Comparison of ENCODE assay signal across 25 cellular contexts in genomic region chr4:168275836-168276235, GRCh38. TPM values are rescaled to one million over a fixed set of nuclear protein-coding genes. Genes with fewer than 3 reads are reported as not detected.
DNase-seq lines count a peak whose midpoint lies in the region; ATAC-seq, FAIRE-seq and TF ChIP-seq lines count a peak whose summit lies in the region.
"Had no signal": no experiment of that assay in that cellular context is flagged by ENCODE, and none has a peak within 500 bp of the region (broad histone marks: within the 10 kb centered on the region; RNA-seq: fewer than 3 reads in every experiment).

No MANE protein-coding gene starts in this region.

- H3K4me1 ChIP-seq in HepG2 (ENCODE audit: insufficient read depth, low read length) (no peaks in the 10 kb centered on the region), right lobe of liver (no peaks in the 10 kb centered on the region), K562 (replicated peaks in 1 of 2; ENCODE audit: control insufficient read depth in 2 of 2, insufficient read depth in 2 of 2, low read length in 2 of 2) (no peaks in the 10 kb centered on the region)
- H3K4me1 ChIP-seq: BE2C, BLaER1 had no signal

- no peaks in the 10 kb centered on the region for H3K79me2 ChIP-seq in HepG2 (ENCODE audit: insufficient read depth, low read length)
- no peaks in the 10 kb centered on the region for H3K79me2 ChIP-seq in K562 (ENCODE audit: control insufficient read depth, insufficient read depth, low read length)

- ATAC-seq in HepG2, result no peak
- no peak for ATAC-seq in right lobe of liver
- ATAC-seq in K562, result no peak
- ATAC-seq: GM12878 had no signal

- no peak for TF ChIP-seq POLR2A in HepG2 (IDR thresholded peaks at IDR 0.05; ENCODE audit: insufficient read depth in 1 of 2, low read depth in 2 of 2, low read length in 2 of 2)
- TF ChIP-seq POLR2A in right lobe of liver (IDR thresholded peaks at IDR 0.05), result no peak
- TF ChIP-seq POLR2A in K562 (conservative IDR thresholded peaks at IDR 0.05), result no peak

- no peak overlapping the region for H3K4me3 ChIP-seq in HepG2 (replicated peaks in 1 of 3; ENCODE audit: insufficient read depth in 1 of 3, low read depth in 2 of 3, low read length in 3 of 3)
- H3K4me3 ChIP-seq in right lobe of liver, result no peak overlapping the region
- H3K4me3 ChIP-seq in K562, result no peak overlapping the region
- H3K4me3 ChIP-seq: BLaER1, GM12878 had no signal

- no peaks in the 10 kb centered on the region for H3K27me3 ChIP-seq in HepG2 (ENCODE audit: control insufficient read depth in 1 of 2, insufficient read depth in 2 of 2, low read length in 2 of 2)
- no peaks in the 10 kb centered on the region for H3K27me3 ChIP-seq in right lobe of liver
- no peaks in the 10 kb centered on the region for H3K27me3 ChIP-seq in K562 (ENCODE audit: control insufficient read depth in 2 of 2, insufficient read depth in 2 of 2, low read length in 2 of 2)
- H3K27me3 ChIP-seq: BE2C, BLaER1 had no signal

- H3K36me3 ChIP-seq in HepG2 (replicated peaks in 1 of 2; ENCODE audit: control insufficient read depth in 1 of 2, insufficient read depth in 2 of 2, low read length in 2 of 2) (no peaks in the 10 kb centered on the region), right lobe of liver (peaks cover 0 to 24% (median 1%) of the 10 kb centered on the region in 4 donors), K562 (ENCODE audit: control insufficient read depth, insufficient read depth, low read length) (no peaks in the 10 kb centered on the region)
- H3K36me3 ChIP-seq: BE2C, BLaER1 had no signal

- intact Hi-C loops in HepG2 (cut with micrococcal nuclease; ENCODE audit: unreplicated experiment), result no loop called here
- intact Hi-C loops in right lobe of liver (cut with DNase I), result no loop called here
- intact Hi-C loops in K562 (cut with micrococcal nuclease), result no loop called here

- TF ChIP-seq EP300 in HepG2 (IDR thresholded peaks at IDR 0.05; ENCODE audit: low read depth in 2 of 2, low read length in 2 of 2), result no peak
- TF ChIP-seq EP300 in HepG2 (CRISPR knock-in tag; IDR thresholded peaks at IDR 0.05; ENCODE audit: borderline replicate concordance), result no peak
- no peak for TF ChIP-seq EP300 in K562 (IDR thresholded peaks at IDR 0.05; ENCODE audit: low read length)

- TF ChIP-seq RAD21 in HepG2 (CRISPR knock-in tag; IDR thresholded peaks at IDR 0.05) (no peak), K562 (CRISPR knock-in tag; conservative IDR thresholded peaks at IDR 0.05 in 1 of 2, IDR thresholded peaks at IDR 0.05 in 1 of 2) (no peak)

- CTCF ChIA-PET in HepG2 (lab: Yijun Ruan, JAX; ENCODE audit: low intra/inter-chr PET ratio, low total read pairs), result no interaction called here
- CTCF ChIA-PET in K562 (lab: Yijun Ruan, JAX; ENCODE audit: low intra/inter-chr PET ratio), result no interaction called here

- H3K9ac ChIP-seq in HepG2 (ENCODE audit: insufficient read depth, low read depth, low read length) (no peak overlapping the region), K562 (ENCODE audit: insufficient read depth in 1 of 2, low read depth in 2 of 2, low read length in 2 of 2) (no peak overlapping the region)
- H3K9ac ChIP-seq: BLaER1 had no signal

- H3K27ac ChIP-seq in HepG2 (ENCODE audit: extremely low read length, insufficient read depth, low read length), result no peak overlapping the region
- H3K27ac ChIP-seq in right lobe of liver, result no peak overlapping the region
- no peak overlapping the region for H3K27ac ChIP-seq in K562 (ENCODE audit: extremely low read depth, low read depth, low read length)
- H3K27ac ChIP-seq: 22Rv1, BLaER1 had no signal

- no peaks in the 10 kb centered on the region for H3K9me3 ChIP-seq in HepG2 (ENCODE audit: low read length)
- H3K9me3 ChIP-seq in right lobe of liver, result no peaks in the 10 kb centered on the region
- no peaks in the 10 kb centered on the region for H3K9me3 ChIP-seq in K562 (replicated peaks; ENCODE audit: control insufficient read depth, insufficient read depth, low read depth, low read length)
- H3K9me3 ChIP-seq: BE2C, BLaER1 had no signal

- in situ Hi-C loops in HepG2 (cut with HindIII; ENCODE audit: extremely low pct_ligation_motif_present, low pct_unique_long_range_greater_than_20kb), result no loop called here
- in situ Hi-C loops in K562 (cut with MboI), result no loop called here

- DNase-seq in HepG2 (ENCODE audit: low spot score), result no peak
- DNase-seq in right lobe of liver, result no peak
- DNase-seq in K562 (ENCODE audit: extremely low read depth in 1 of 4, low spot score in 3 of 4), result no peak
- DNase-seq in NCI-H2196 treated with DMSO at 0.1 percent for 48 hours (lab: John Stamatoyannopoulos, UW; ENCODE audit: unreplicated experiment), result no peak
- DNase-seq in NCI-H2081 (lab: John Stamatoyannopoulos, UW), result no peak
- DNase-seq: ACHN; BE2C; C1 segment of cervical spinal cord; CD4-positive, alpha-beta memory T cell; CD4-positive, CD25-positive, alpha-beta regulatory T cell; CD8-positive, alpha-beta memory T cell; COR-L47; DMS 273 treated with DMSO at 0.1 percent for 48 hours; DMS153; DMS53; DMS79; DND-41; EL; GDM1 had no signal

- no peak overlapping the region for H3K4me2 ChIP-seq in HepG2 (ENCODE audit: low read depth, low read length)
- no peak overlapping the region for H3K4me2 ChIP-seq in K562 (ENCODE audit: insufficient read depth, low read length)
- H3K4me2 ChIP-seq: BLaER1 had no signal

- POLR2A ChIA-PET in HepG2 (lab: Yijun Ruan, JAX) (no interaction called here), K562 (lab: Yijun Ruan, JAX) (no interaction called here)

- H3K9me1 ChIP-seq in K562 (ENCODE audit: control insufficient read depth, insufficient read depth, low read length), result no peaks in the 10 kb centered on the region

- no peak for FAIRE-seq in HepG2 (lab: Jason Lieb, UNC)
- FAIRE-seq in K562 (lab: Jason Lieb, UNC), result no peak
- FAIRE-seq: GM12878, GM12892, GM18507 had no signal

- no peaks in the 10 kb centered on the region for H4K20me1 ChIP-seq in HepG2 (ENCODE audit: insufficient read depth, low read length)
- H4K20me1 ChIP-seq in K562 (replicated peaks; ENCODE audit: control insufficient read depth, insufficient read depth, low read length), result no peaks in the 10 kb centered on the region
- H4K20me1 ChIP-seq: BLaER1 had no signal

- 40% methylated on average over 2 of the region's 2 CpGs for WGBS in HepG2 (ENCODE audit: low lambda C conversion rate)
- 82% methylated on average over 2 of the region's 2 CpGs for whole genome bisulfite sequencing in right lobe of liver (ENCODE audit: insufficient coverage, low coverage, low lambda C conversion rate, missing lambda C conversion rate)
- 6% methylated on average over 2 of the region's 2 CpGs for WGBS in K562 (ENCODE audit: insufficient coverage, low coverage, missing lambda C conversion rate)

- H2AFZ ChIP-seq in HepG2 (ENCODE audit: low read length) (no peak overlapping the region), K562 (ENCODE audit: low read depth, low read length) (no peak overlapping the region)

- BruUV-seq in HepG2 (replicated peaks; lab: Mats Ljungman, UMichigan) (no TSS peak), K562 (replicated peaks; lab: Mats Ljungman, UMichigan) (no TSS peak)

- TF ChIP-seq CTCF in HepG2 (CRISPR knock-in tag; IDR thresholded peaks at IDR 0.05), result no peak
- TF ChIP-seq CTCF in right lobe of liver (IDR thresholded peaks at IDR 0.05), result no peak
- TF ChIP-seq CTCF in K562 (IDR thresholded peaks at IDR 0.05 in 2 of 3, conservative IDR thresholded peaks at IDR 0.05 in 1 of 3; ENCODE audit: insufficient read depth in 2 of 3, low read depth in 1 of 3, low read length in 3 of 3), result no peak

RNA-seq across cellular contexts. Expression of gene DDX60, which starts 42.7 kb away (rescaled TPM):
- 0.18 and 0.35 TPM in 2 replicates for total RNA-seq in HepG2 (2016; rRNA removed; fragmentation: Illumina TruSeq; extraction: Trizol)
- total RNA-seq in HepG2 (2016; cell fraction: cytosol; rRNA removed; fragmentation: Illumina TruSeq; extraction: Trizol; ENCODE audit: low read depth), result not detected in 2 replicates
- 0.27 and 0.30 TPM in 2 replicates for total RNA-seq in HepG2 (2016; cell fraction: insoluble cytoplasmic fraction; rRNA removed; fragmentation: Illumina TruSeq; extraction: Trizol)
- 0.03 TPM in 1 of 2 replicates, not detected in the other for total RNA-seq in HepG2 (2016; cell fraction: membrane; rRNA removed; fragmentation: Illumina TruSeq; extraction: Trizol)
- 0.19 and 0.97 TPM in 2 replicates for total RNA-seq in HepG2 (2016; cell fraction: nucleus; rRNA removed; fragmentation: Illumina TruSeq; extraction: Trizol)
- polyA plus RNA-seq in HepG2 (2011; rRNA removed), result not detected in 2 replicates
- polyA plus RNA-seq in HepG2 (2011; cell fraction: cytosol; rRNA removed), result not detected in 2 replicates
- 0.09 TPM in 1 of 2 replicates, not detected in the other for polyA plus RNA-seq in HepG2 (2011; cell fraction: nucleus; rRNA removed)
- polyA plus RNA-seq in HepG2 (2012), result 0.19 TPM in 1 of 2 replicates, not detected in the other
- not detected in 2 replicates for polyA plus RNA-seq in HepG2 (2016; cell fraction: cytosol; fragmentation: Illumina TruSeq; extraction: Trizol; ENCODE audit: low read depth)
- polyA plus RNA-seq in HepG2 (2016; cell fraction: insoluble cytoplasmic fraction; fragmentation: Illumina TruSeq; extraction: Trizol; ENCODE audit: low read depth), result 0.04 and 0.24 TPM in 2 replicates
- polyA plus RNA-seq in HepG2 (2016; cell fraction: membrane; fragmentation: Illumina TruSeq; extraction: Trizol; ENCODE audit: low read depth), result not detected in 2 replicates
- not detected in 2 replicates for polyA plus RNA-seq in HepG2 (2016; cell fraction: nucleus; fragmentation: Illumina TruSeq; extraction: Trizol; ENCODE audit: insufficient read depth, low read depth)
- 0.10 and 3.2 TPM in 2 replicates for polyA minus RNA-seq in HepG2 (2011; rRNA and poly(A)+ RNA removed; ENCODE audit: low replicate concordance)
- polyA minus RNA-seq in HepG2 (2011; cell fraction: cytosol; rRNA and poly(A)+ RNA removed), result not detected in 2 replicates
- 0.37 TPM in 1 of 2 replicates, not detected in the other for polyA minus RNA-seq in HepG2 (2011; cell fraction: nucleus; rRNA and poly(A)+ RNA removed)
- total RNA-seq in right lobe of liver, result 10 to 100 TPM in 3 of 6 experiments, 1 to 10 TPM in 3; 5.6 to 15.8 (median 10.6) TPM
- 0.07 TPM in 1 of 2 replicates, not detected in the other for total RNA-seq in K562 (2011; cell fraction: chromatin; rRNA removed; ENCODE audit: low replicate concordance)
- not detected in 2 replicates for total RNA-seq in K562 (2011; cell fraction: nucleolus; rRNA removed)
- 0.15 TPM in 1 of 2 replicates, not detected in the other for total RNA-seq in K562 (2011; cell fraction: nucleoplasm; rRNA removed)
- 0.04 and 0.18 TPM in 2 replicates for total RNA-seq in K562 (2014; rRNA removed)
- 0.10 and 0.25 TPM in 2 replicates for total RNA-seq in K562 (2014; rRNA removed; fragmentation: Illumina TruSeq; extraction: Trizol)
- 0.11 and 0.22 TPM in 2 replicates for total RNA-seq in K562 (2015; rRNA removed; fragmentation: Illumina TruSeq; extraction: Trizol)
- total RNA-seq in K562 (2021), result 0.13 and 0.47 TPM in 2 replicates
- 0.06 TPM in 1 of 2 replicates, not detected in the other for polyA plus RNA-seq in K562 (2011; rRNA removed)
- polyA plus RNA-seq in K562 (2011; cell fraction: cytosol; rRNA removed), result 0.04 TPM in 1 of 2 replicates, not detected in the other
- not detected in 2 replicates for polyA plus RNA-seq in K562 (2011; cell fraction: nucleus; rRNA removed)
- polyA plus RNA-seq in K562 (2012), result 0.07 and 0.18 TPM in 2 replicates
- 0.12 TPM in 1 of 2 replicates, not detected in the other for polyA plus RNA-seq in K562 (2014; fragmentation: Illumina TruSeq; extraction: Trizol)
- under 1 TPM; 0.08 to 0.10 TPM for polyA plus RNA-seq in K562 (2014; fragmentation: Nextera tagmentation; extraction: Ambion mirVana)
- polyA plus RNA-seq in K562 (2014; rRNA removed), result 0.24 and 0.27 TPM in 2 replicates
- polyA minus RNA-seq in K562 (2011; rRNA and poly(A)+ RNA removed), result not detected in 2 replicates
- not detected in 2 replicates for polyA minus RNA-seq in K562 (2011; cell fraction: cytosol; rRNA and poly(A)+ RNA removed)
- not detected in 2 replicates for polyA minus RNA-seq in K562 (2011; cell fraction: nucleus; rRNA and poly(A)+ RNA removed)
- total RNA-seq: G401 had no signal

Comparison
In these comparisons a context has a peak if more than half of its experiments do, and no peak if none do; other contexts are left out.
1. Of the 241 proteins assayed by ChIP-seq in both HepG2 and K562: peak only in HepG2: MAFF and MAFK; only in K562: MAFG; in both: none; in neither: 238.